Comparison of ENCODE assay signal across 11 cellular contexts in genomic region chr20:50245561-50246366, GRCh38. TPM values are rescaled to one million over a fixed set of nuclear protein-coding genes. Genes with fewer than 3 reads are reported as not detected.
DNase-seq lines count a peak whose midpoint lies in the region; ATAC-seq and TF ChIP-seq lines count a peak whose summit lies in the region.
"Had no signal": no experiment of that assay in that cellular context is flagged by ENCODE, and none has a peak within 500 bp of the region (broad histone marks: within the 10 kb centered on the region; RNA-seq: fewer than 3 reads in every experiment).

No MANE protein-coding gene starts in this region.

- H4K20me1 ChIP-seq in smooth muscle cell (ENCODE audit: low read depth) = no peaks in the 10 kb centered on the region

- peak overlapping the region; percentile 11 for H3K4me2 ChIP-seq in smooth muscle cell

- ATAC-seq in GM18909 (IDR thresholded peaks at IDR 0.05; ENCODE audit: poor library complexity, unreplicated experiment) = no peak
- ATAC-seq: mucosa of descending colon had no signal

- H3F3A ChIP-seq in smooth muscle cell (ENCODE audit: low read depth) = peaks cover 5% of the 10 kb centered on the region

- H3K27me3 ChIP-seq in smooth muscle cell (ENCODE audit: low read depth) = no peaks in the 10 kb centered on the region

- H3K9me3 ChIP-seq in smooth muscle cell (replicated peaks; ENCODE audit: low read depth) = no peaks in the 10 kb centered on the region
- H3K9me3 ChIP-seq: mucosa of descending colon, thoracic aorta had no signal

- H2AFZ ChIP-seq in smooth muscle cell (ENCODE audit: low read depth) = no peak overlapping the region

- H3K27ac ChIP-seq in epithelial cell of prostate (peak overlapping the region; percentile 40), smooth muscle cell (ENCODE audit: low read depth) (peak overlapping the region; percentile 87)
- H3K27ac ChIP-seq: thoracic aorta had no signal

- no peaks in the 10 kb centered on the region for H3K4me1 ChIP-seq in smooth muscle cell (ENCODE audit: low read depth)

- no peaks in the 10 kb centered on the region for H3K79me2 ChIP-seq in smooth muscle cell (ENCODE audit: low read depth)

- WGBS in smooth muscle cell (ENCODE audit: low lambda C conversion rate) = 70% methylated on average over 12 of the region's 12 CpGs

- peak; percentile 41 for DNase-seq in GM04504 (ENCODE audit: low read depth)
- peak; percentile 41 for DNase-seq in RPMI8226
- no peak for DNase-seq in epithelial cell of prostate (ENCODE audit: low read depth, low spot score)
- peak; percentile 9 for DNase-seq in smooth muscle cell (lab: John Stamatoyannopoulos, UW; ENCODE audit: unreplicated experiment)
- no peak for DNase-seq in NCI-H1105 (lab: John Stamatoyannopoulos, UW)
- DNase-seq in NCI-H446 treated with DMSO at 0.1 percent for 48 hours (lab: John Stamatoyannopoulos, UW) = no peak
- DNase-seq: activated CD4-positive, alpha-beta T cell treated with anti-CD3 and anti-CD28 coated beads, Interleukin-2, amount 10 ng/mL, durations not matched to agents 24 days and 14 days; glutamatergic neuron; mucosa of descending colon had no signal

- no peaks in the 10 kb centered on the region for H3K36me3 ChIP-seq in smooth muscle cell (ENCODE audit: low read depth)
- H3K36me3 ChIP-seq: thoracic aorta had no signal

- H3K4me3 ChIP-seq in smooth muscle cell = no peak overlapping the region
- H3K4me3 ChIP-seq: mucosa of descending colon, thoracic aorta had no signal

- no peak overlapping the region for H3K9ac ChIP-seq in smooth muscle cell (ENCODE audit: low read depth)

- TF ChIP-seq CTCF in smooth muscle cell (IDR thresholded peaks at IDR 0.05; ENCODE audit: borderline replicate concordance, insufficient read depth, poor library complexity, severe bottlenecking) = no peak

RNA-seq across cellular contexts. Expression of gene CEBPB, which starts 55.1 kb away (rescaled TPM):
- 32.0 and 38.0 TPM in 2 replicates for total RNA-seq in smooth muscle cell
- polyA plus RNA-seq in smooth muscle cell = 112 and 117 TPM in 2 replicates

Comparison
In these comparisons a context has a peak if more than half of its experiments do, and no peak if none do; other contexts are left out.
1. DNase-seq: peak in GM04504 (single experiment), RPMI8226 (single experiment) and smooth muscle cell (single experiment); none in epithelial cell of prostate (single experiment), NCI-H1105 (single experiment) and NCI-H446 treated with DMSO at 0.1 percent for 48 hours (single experiment).